In genomic region chr11:61532136-61533038, GRCh38 we compare ENCODE assay signal across 8 cellular contexts. TPM values are rescaled to one million over a fixed set of nuclear protein-coding genes. Genes with fewer than 3 reads are reported as not detected.
DNase-seq lines count a peak whose midpoint lies in the region; ATAC-seq, FAIRE-seq and TF ChIP-seq lines count a peak whose summit lies in the region.

No MANE protein-coding gene starts in this region.

- no peak for DNase-seq in AG09319 (ENCODE audit: extremely low read depth, low read depth)
- peak; percentile 86 for DNase-seq in GM19240 (ENCODE audit: insufficient read length, low spot score)
- peak; percentile 30 to 73 for DNase-seq in NCI-H526 (lab: John Stamatoyannopoulos, UW)
- DNase-seq in activated CD8-positive, alpha-beta memory T cell treated with anti-CD3 and anti-CD28 coated beads for 24 hours = peak; percentile 73
- peak; percentile 46 for DNase-seq in fibroblast of mammary gland (ENCODE audit: low read depth)
- peak; percentile 47 for DNase-seq in small intestine

- 39 to 70% (median 50%) methylated on average over 10 of the region's 10 CpGs for WGBS in small intestine, 3 donors

- no peaks in the 10 kb centered on the region for H3K9me3 ChIP-seq in small intestine (ENCODE audit: control insufficient read depth, low read depth)

- peaks cover 0 to 1% of the 10 kb centered on the region in 2 donors for H3K27me3 ChIP-seq in small intestine (ENCODE audit: control insufficient read depth in 2 of 2, insufficient read depth in 2 of 2, low read length in 2 of 2)

- peak; percentile 82 for TF ChIP-seq CTCF in AG09319 (IDR thresholded peaks at IDR 0.05; ENCODE audit: low read depth, low read length)
- peak; percentile 80 for TF ChIP-seq CTCF in fibroblast of mammary gland (conservative IDR thresholded peaks at IDR 0.05; ENCODE audit: control insufficient read depth, insufficient read depth, low read depth, low read length)

- H3K27ac ChIP-seq in small intestine (ENCODE audit: low read depth in 1 of 2, low read length in 1 of 2) = no peak overlapping the region

- no peaks in the 10 kb centered on the region for H3K36me3 ChIP-seq in small intestine (ENCODE audit: control insufficient read depth in 2 of 2, insufficient read depth in 2 of 2, low read length in 2 of 2)

- H3K4me3 ChIP-seq in fibroblast of mammary gland (ENCODE audit: control insufficient read depth, low read depth, low read length) (no peak overlapping the region), small intestine (ENCODE audit: low read depth in 1 of 2, low read length in 2 of 2) (no peak overlapping the region)

- no peak for FAIRE-seq in small intestine (lab: Jason Lieb, UNC)

- H3K4me1 ChIP-seq in small intestine (ENCODE audit: control insufficient read depth in 2 of 2, insufficient read depth in 1 of 2, low read depth in 1 of 2, low read length in 1 of 2) = peaks cover 0 to 4% of the 10 kb centered on the region in 2 donors

- ATAC-seq in GM18868 (IDR thresholded peaks at IDR 0.05; ENCODE audit: unreplicated experiment) (no peak), HG03521 (IDR thresholded peaks at IDR 0.05; ENCODE audit: unreplicated experiment) (no peak)

RNA-seq across cellular contexts. Expression of gene LRRC10B, which starts 23.8 kb away (rescaled TPM):
- 1 to 10 TPM in 1 of 3 donors, under 1 TPM in 1, not detected in 1; 0.22 to 2.6 TPM for polyA plus RNA-seq in small intestine

RNA-seq across cellular contexts. Expression of gene SYT7, which starts 48.5 kb away (rescaled TPM):
- 1 to 10 TPM in 1 of 3 donors, under 1 TPM in 2; 0.81 to 5.0 (median 0.89) TPM for polyA plus RNA-seq in small intestine
